8 cellular contexts compared by ENCODE assay signal in genomic region chr4:82372874-82373815, GRCh38. TPM values are rescaled to one million over a fixed set of nuclear protein-coding genes. Genes with fewer than 3 reads are reported as not detected.
DNase-seq lines count a peak whose midpoint lies in the region; ATAC-seq and TF ChIP-seq lines count a peak whose summit lies in the region.

No MANE protein-coding gene starts in this region.

- POLR2A ChIA-PET in activated CD4-positive, alpha-beta T cell treated with anti-CD3 and anti-CD28 coated beads for 36 hours (lab: Charles Lee), result interaction anchor here (0.6 to 3.4 kb wide), 10 partner anchors 40 to 403 kb away, joined by 4 to 38 read pairs (median 6); partner anchors contain the start of gene HNRNPDL

- H3K27me3 Mint-ChIP-seq in activated CD4-positive, alpha-beta T cell treated with anti-CD3 and anti-CD28 coated beads for 36 hours, result no peaks in the 10 kb centered on the region

- no peaks in the 10 kb centered on the region for H3K9me3 Mint-ChIP-seq in activated CD4-positive, alpha-beta T cell treated with anti-CD3 and anti-CD28 coated beads for 36 hours (ENCODE audit: low read depth)

- TF ChIP-seq CTCF in left lung (IDR thresholded peaks at IDR 0.05), result no peak

- CTCF ChIA-PET in activated CD4-positive, alpha-beta T cell treated with anti-CD3 and anti-CD28 coated beads for 36 hours (lab: Charles Lee), result interaction anchor here (0.7 to 4.8 kb wide), 9 partner anchors 13 to 1096 kb away, joined by 3 to 29 read pairs (median 4); partner anchors contain the start of gene HNRNPDL

- ATAC-seq in GM18873 (IDR thresholded peaks at IDR 0.05; ENCODE audit: low FRiP score, unreplicated experiment) (peak; percentile 14), HG03159 (IDR thresholded peaks at IDR 0.05; ENCODE audit: unreplicated experiment) (peak; percentile 26), left lung (peak; percentile 53)
- ATAC-seq in activated CD4-positive, alpha-beta T cell treated with anti-CD3 and anti-CD28 coated beads for 36 hours, result peak; percentile 42

- H3K4me1 Mint-ChIP-seq in activated CD4-positive, alpha-beta T cell treated with anti-CD3 and anti-CD28 coated beads for 36 hours, result peaks cover 43% of the 10 kb centered on the region

- DNase-seq in AG08395 (ENCODE audit: low spot score), result peak; percentile 67
- DNase-seq in NCI-H446 (lab: John Stamatoyannopoulos, UW), result peak; percentile 61 to 76
- DNase-seq in activated CD4-positive, alpha-beta T cell treated with anti-CD3 and anti-CD28 coated beads for 36 hours, result peak; percentile 88
- DNase-seq in left lung, result peak; percentile 84 to 93
- peak; percentile 60 for DNase-seq in stimulated activated CD4-positive, alpha-beta T cell treated with anti-CD3 and anti-CD28 coated beads, Interleukin-2, amount 100 ng/mL, for 4 hours (ENCODE audit: low read depth)

- H3K36me3 Mint-ChIP-seq in activated CD4-positive, alpha-beta T cell treated with anti-CD3 and anti-CD28 coated beads for 36 hours (ENCODE audit: low read depth), result peaks cover 69% of the 10 kb centered on the region

- peak overlapping the region; percentile 99 for H3K27ac Mint-ChIP-seq in activated CD4-positive, alpha-beta T cell treated with anti-CD3 and anti-CD28 coated beads for 36 hours

- intact Hi-C loops in activated CD4-positive, alpha-beta T cell treated with anti-CD3 and anti-CD28 coated beads for 36 hours (cut with DNase I, micrococcal nuclease), result loop anchor here (1.0 to 10.0 kb wide), 6 partner anchors 20 to 1082 kb away; partner anchors contain the start of genes COQ2 (in 2 of the 2), HELQ (in 1 of the 2) and RASGEF1B (in 1 of the 2)
- intact Hi-C loops in left lung (cut with DNase I), result loop anchor here in 1 of 2 donors (10.0 kb wide), 1 partner anchor 52 kb away; no protein-coding TSS in a partner anchor

- peaks cover 0 to 8% of the 10 kb centered on the region in 2 donors for H3K36me3 ChIP-seq in left lung

- H3K27ac ChIP-seq in cingulate gyrus (ENCODE audit: low read depth, low read length), result peak overlapping the region; percentile 97
- peak overlapping the region; percentile 96 to 99 for H3K27ac ChIP-seq in left lung

- no peaks in the 10 kb centered on the region for H3K27me3 ChIP-seq in left lung

- H3K4me1 ChIP-seq in left lung, result peaks cover 29 to 59% of the 10 kb centered on the region in 2 donors

- H3K9me3 ChIP-seq in left lung, result no peaks in the 10 kb centered on the region

- H3K4me3 Mint-ChIP-seq in activated CD4-positive, alpha-beta T cell treated with anti-CD3 and anti-CD28 coated beads for 36 hours, result peak overlapping the region; percentile 89

- peak overlapping the region; percentile 92 to 95 for H3K4me3 ChIP-seq in left lung

RNA-seq across cellular contexts. Expression of gene HNRNPD, which starts 0.6 kb away (rescaled TPM):
- total RNA-seq in activated CD4-positive, alpha-beta T cell treated with anti-CD3 and anti-CD28 coated beads for 36 hours, result 100 to 1,000 TPM; 505 to 510 TPM
- total RNA-seq in left lung, result 100 to 1,000 TPM; 105 to 147 TPM

RNA-seq across cellular contexts. Expression of gene HNRNPDL, which starts 57.1 kb away (rescaled TPM):
- total RNA-seq in activated CD4-positive, alpha-beta T cell treated with anti-CD3 and anti-CD28 coated beads for 36 hours, result 100 to 1,000 TPM; 308 to 345 TPM
- total RNA-seq in left lung, result 100 to 1,000 TPM; 139 to 218 TPM

RNA-seq across cellular contexts. Expression of gene ENOPH1, which starts 57.2 kb away (rescaled TPM):
- total RNA-seq in activated CD4-positive, alpha-beta T cell treated with anti-CD3 and anti-CD28 coated beads for 36 hours, result 10 to 100 TPM; 60.1 to 81.8 TPM
- total RNA-seq in left lung, result 10 to 100 TPM; 26.1 to 34.0 TPM

Comparison
In these comparisons a context has a peak if more than half of its experiments do, and no peak if none do; other contexts are left out.
1. Peak in every context shown above with its lines: DNase-seq, ATAC-seq, H3K4me3 ChIP-seq and H3K27ac ChIP-seq.